ENCODE assay signal across 1 cellular context in genomic region chr1:77271851-77272250, GRCh38.
TF ChIP-seq lines count a peak whose summit lies in the region.

No MANE protein-coding gene starts in this region.

TF ChIP-seq in SK-N-SH, 30 proteins besides CTCF, POLR2A, EP300 and RAD21:
- no peak for TF ChIP-seq GABPA (IDR thresholded peaks at IDR 0.05; ENCODE audit: low read depth)
- TF ChIP-seq RFX5 (IDR thresholded peaks at IDR 0.05; ENCODE audit: low read length), result no peak
- no peak for TF ChIP-seq REST (IDR thresholded peaks at IDR 0.05; ENCODE audit: low read depth, low read length)
- no peak for TF ChIP-seq FOXJ3 (CRISPR knock-in tag; IDR thresholded peaks at IDR 0.05)
- no peak for TF ChIP-seq NRF1 (IDR thresholded peaks at IDR 0.05; ENCODE audit: low read depth, low read length)
- 0 out of 2 replicates have a peak, but pooled peaks have one; percentile 15 for TF ChIP-seq MEF2A (IDR thresholded peaks at IDR 0.05; ENCODE audit: borderline replicate concordance, low read depth)
- TF ChIP-seq RXRA (IDR thresholded peaks at IDR 0.05; ENCODE audit: borderline replicate concordance, low read depth), result no peak
- peak; percentile 13; the same call in 1 of the 2 replicates for TF ChIP-seq FOSL2 (IDR thresholded peaks at IDR 0.05; ENCODE audit: borderline replicate concordance, low read depth)
- TF ChIP-seq ZBTB33 (IDR thresholded peaks at IDR 0.05; ENCODE audit: borderline replicate concordance, low read depth), result no peak
- TF ChIP-seq SIN3A (IDR thresholded peaks at IDR 0.05; ENCODE audit: borderline replicate concordance, low read depth, low read length), result no peak
- no peak for TF ChIP-seq IRF3 (IDR thresholded peaks at IDR 0.05; ENCODE audit: low read depth, low read length)
- no peak for TF ChIP-seq ELF1 (IDR thresholded peaks at IDR 0.05)
- TF ChIP-seq POLR2AphosphoS5 (IDR thresholded peaks at IDR 0.05; ENCODE audit: low read depth, low read length), result no peak
- no peak for TF ChIP-seq TAF1 (IDR thresholded peaks at IDR 0.05; ENCODE audit: borderline replicate concordance, low read depth, low read length)
- 0 out of 2 replicates have a peak, but pooled peaks have one; percentile 9 for TF ChIP-seq PBX3 (IDR thresholded peaks at IDR 0.05)
- TF ChIP-seq JUND (IDR thresholded peaks at IDR 0.05), result no peak
- peak; percentile 41; the same call in 1 of the 2 replicates for TF ChIP-seq TCF12 (IDR thresholded peaks at IDR 0.05)
